1 cellular context compared by ENCODE assay signal in genomic region chr12:112401903-112402498, GRCh38.
TF ChIP-seq lines count a peak whose summit lies in the region.

No MANE protein-coding gene starts in this region.

TF ChIP-seq in SK-N-SH, 30 proteins besides CTCF, POLR2A, EP300 and RAD21 (continued from another document):
- TF ChIP-seq USF2 (IDR thresholded peaks at IDR 0.05; ENCODE audit: borderline replicate concordance, low read depth, low read length) (no peak), TEAD4 (IDR thresholded peaks at IDR 0.05; ENCODE audit: borderline replicate concordance, insufficient read depth) (no peak), TAF1 (IDR thresholded peaks at IDR 0.05; ENCODE audit: borderline replicate concordance, low read depth, low read length) (no peak), RCOR1 (IDR thresholded peaks at IDR 0.05; ENCODE audit: low read length) (no peak), RXRA (IDR thresholded peaks at IDR 0.05; ENCODE audit: borderline replicate concordance, low read depth) (no peak), ZBTB33 (IDR thresholded peaks at IDR 0.05; ENCODE audit: borderline replicate concordance, low read depth) (no peak), GABPA (IDR thresholded peaks at IDR 0.05; ENCODE audit: low read depth) (no peak), REST (IDR thresholded peaks at IDR 0.05; ENCODE audit: low read depth, low read length) (no peak), NRF1 (IDR thresholded peaks at IDR 0.05; ENCODE audit: low read depth, low read length) (no peak), MEF2A (IDR thresholded peaks at IDR 0.05; ENCODE audit: borderline replicate concordance, low read depth) (no peak), FOXM1 (IDR thresholded peaks at IDR 0.05; ENCODE audit: low read depth) (no peak)
